ENCODE assay signal across 10 cellular contexts in the genomic region with DNA sequence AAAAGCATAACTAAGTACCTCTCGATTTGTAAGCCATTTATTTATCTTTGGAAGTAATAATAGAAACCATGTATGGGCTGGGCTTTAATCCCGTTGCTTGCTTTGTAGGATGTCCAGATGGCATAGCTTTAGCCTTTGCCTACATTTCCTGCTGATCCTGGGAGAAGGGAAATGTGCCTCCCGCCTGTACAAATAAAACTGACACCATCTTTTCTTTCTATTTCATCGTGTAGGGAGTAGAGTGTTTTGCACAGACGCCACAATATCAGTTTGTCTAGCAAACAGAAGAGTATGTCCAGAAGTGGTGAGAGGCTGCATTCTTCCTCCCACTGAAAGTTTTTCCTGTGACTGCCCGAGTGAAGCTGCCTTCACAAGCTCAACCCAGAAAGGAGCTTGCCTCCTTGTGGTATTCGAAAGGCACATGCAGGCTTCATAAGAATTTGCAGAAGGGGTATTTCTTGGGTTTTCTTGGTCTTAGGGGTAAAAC. TPM values are rescaled to one million over a fixed set of nuclear protein-coding genes. Genes with fewer than 3 reads are reported as not detected.
DNase-seq lines count a peak whose midpoint lies in the region; ATAC-seq and TF ChIP-seq lines count a peak whose summit lies in the region.
"Had no signal": no experiment of that assay in that cellular context is flagged by ENCODE, and none has a peak within 500 bp of the region (broad histone marks: within the 10 kb centered on the region; RNA-seq: fewer than 3 reads in every experiment).

No MANE protein-coding gene starts in this region.

- no peak for ATAC-seq in effector memory CD8-positive, alpha-beta T cell (replicated peaks)

- H3K27me3 Mint-ChIP-seq in effector memory CD8-positive, alpha-beta T cell: no peaks in the 10 kb centered on the region
- H3K27me3 Mint-ChIP-seq in activated CD4-positive, alpha-beta T cell treated with anti-CD3 and anti-CD28 coated beads, Interleukin-2, amount 10 ng/mL, durations not matched to agents 7 days and 5 days: no peaks in the 10 kb centered on the region

- TF ChIP-seq EP300 in tibial nerve (IDR thresholded peaks at IDR 0.05): no peak

- DNase-seq in NCI-H748 (lab: John Stamatoyannopoulos, UW; ENCODE audit: unreplicated experiment) (peak; percentile 22), NCI-H748 treated with DMSO at 0.1 percent for 48 hours (lab: John Stamatoyannopoulos, UW) (no peak), brain pericyte (ENCODE audit: low read depth, low spot score) (peak; percentile 63), kidney glomerular epithelial cell (lab: John Stamatoyannopoulos, UW) (peak; percentile 76), tibial nerve (ENCODE audit: low spot score in 2 of 2) (no peak), NCI-H446 (lab: John Stamatoyannopoulos, UW) (no peak)
- DNase-seq in effector memory CD8-positive, alpha-beta T cell: no peak
- no peak for DNase-seq in activated CD4-positive, alpha-beta T cell treated with anti-CD3 and anti-CD28 coated beads, Interleukin-2, amount 10 ng/mL, durations not matched to agents 7 days and 5 days
- DNase-seq: activated CD4-positive, alpha-beta T cell treated with anti-CD3 and anti-CD28 coated beads, Interleukin-2, amount 50 U/mL, for 1 hour had no signal

- no peak overlapping the region for H3K4me3 ChIP-seq in tibial nerve

- peaks cover 0 to 15% (median 0%) of the 10 kb centered on the region in 4 donors for H3K4me1 ChIP-seq in tibial nerve

- WGBS in tibial nerve, 2 donors: 12 to 15% methylated on average over 7 of the region's 7 CpGs

- no peak for TF ChIP-seq POLR2A in tibial nerve (IDR thresholded peaks at IDR 0.05)

- H3K27ac ChIP-seq in tibial nerve: peak overlapping the region in 2 of 4 donors; percentile 53 to 74

- POLR2A ChIA-PET in activated CD4-positive, alpha-beta T cell treated with anti-CD3 and anti-CD28 coated beads, Interleukin-2, amount 10 ng/mL, durations not matched to agents 7 days and 5 days (lab: Charles Lee): no interaction called here

- H3K27me3 ChIP-seq in tibial nerve: no peaks in the 10 kb centered on the region

- H3K36me3 Mint-ChIP-seq in effector memory CD8-positive, alpha-beta T cell (ENCODE audit: insufficient read depth): no peaks in the 10 kb centered on the region
- no peaks in the 10 kb centered on the region for H3K36me3 Mint-ChIP-seq in activated CD4-positive, alpha-beta T cell treated with anti-CD3 and anti-CD28 coated beads, Interleukin-2, amount 10 ng/mL, durations not matched to agents 7 days and 5 days (ENCODE audit: low read depth)

- H3K27ac Mint-ChIP-seq in effector memory CD8-positive, alpha-beta T cell: no peak overlapping the region
- no peak overlapping the region for H3K27ac Mint-ChIP-seq in activated CD4-positive, alpha-beta T cell treated with anti-CD3 and anti-CD28 coated beads, Interleukin-2, amount 10 ng/mL, durations not matched to agents 7 days and 5 days
- H3K27ac Mint-ChIP-seq: B cell had no signal

- peak in 4 of 5 experiments; percentile 7 to 48 (median 25) for TF ChIP-seq CTCF in tibial nerve (IDR thresholded peaks at IDR 0.05)

- H3K4me1 Mint-ChIP-seq in effector memory CD8-positive, alpha-beta T cell (ENCODE audit: low read depth in 2 of 2): no peaks in the 10 kb centered on the region
- H3K4me1 Mint-ChIP-seq in activated CD4-positive, alpha-beta T cell treated with anti-CD3 and anti-CD28 coated beads, Interleukin-2, amount 10 ng/mL, durations not matched to agents 7 days and 5 days: no peaks in the 10 kb centered on the region

- H3K9me3 ChIP-seq in tibial nerve: no peaks in the 10 kb centered on the region

- CTCF ChIA-PET in activated CD4-positive, alpha-beta T cell treated with anti-CD3 and anti-CD28 coated beads, Interleukin-2, amount 10 ng/mL, durations not matched to agents 7 days and 5 days (lab: Charles Lee): no interaction called here

- no peaks in the 10 kb centered on the region for H3K36me3 ChIP-seq in tibial nerve

- H3K4me3 Mint-ChIP-seq in effector memory CD8-positive, alpha-beta T cell: no peak overlapping the region
- H3K4me3 Mint-ChIP-seq in activated CD4-positive, alpha-beta T cell treated with anti-CD3 and anti-CD28 coated beads, Interleukin-2, amount 10 ng/mL, durations not matched to agents 7 days and 5 days: no peak overlapping the region
- H3K4me3 Mint-ChIP-seq: B cell had no signal

- H3K9me3 Mint-ChIP-seq in effector memory CD8-positive, alpha-beta T cell: no peaks in the 10 kb centered on the region
- no peaks in the 10 kb centered on the region for H3K9me3 Mint-ChIP-seq in activated CD4-positive, alpha-beta T cell treated with anti-CD3 and anti-CD28 coated beads, Interleukin-2, amount 10 ng/mL, durations not matched to agents 7 days and 5 days

RNA-seq across cellular contexts. Expression of a gene that starts 24.7 kb away (rescaled TPM):
- 100 to 1,000 TPM; 123 to 207 (median 182) TPM for total RNA-seq in tibial nerve
- 10 to 100 TPM; 21.4 to 24.5 TPM for total RNA-seq in activated CD4-positive, alpha-beta T cell treated with anti-CD3 and anti-CD28 coated beads, Interleukin-2, amount 10 ng/mL, durations not matched to agents 7 days and 5 days

Comparison
In these comparisons a context has a peak if more than half of its experiments do, and no peak if none do; other contexts are left out.
1. DNase-seq: peak in NCI-H748 (single experiment), brain pericyte (single experiment) and kidney glomerular epithelial cell (single experiment); none in NCI-H748 treated with DMSO at 0.1 percent for 48 hours (single experiment), tibial nerve (0 of 2), effector memory CD8-positive, alpha-beta T cell (0 of 3), NCI-H446 (0 of 2) and activated CD4-positive, alpha-beta T cell treated with anti-CD3 and anti-CD28 coated beads, Interleukin-2, amount 10 ng/mL, durations not matched to agents 7 days and 5 days (single experiment).
2. RNA of a gene that starts 24.7 kb away (total RNA-seq): 123 to 207 TPM in tibial nerve; 21.4 to 24.5 TPM in activated CD4-positive, alpha-beta T cell treated with anti-CD3 and anti-CD28 coated beads, Interleukin-2, amount 10 ng/mL, durations not matched to agents 7 days and 5 days; every median in the first group is over 4 times any median in the second.